Comparison of ENCODE assay signal across 8 cellular contexts in the genomic region with DNA sequence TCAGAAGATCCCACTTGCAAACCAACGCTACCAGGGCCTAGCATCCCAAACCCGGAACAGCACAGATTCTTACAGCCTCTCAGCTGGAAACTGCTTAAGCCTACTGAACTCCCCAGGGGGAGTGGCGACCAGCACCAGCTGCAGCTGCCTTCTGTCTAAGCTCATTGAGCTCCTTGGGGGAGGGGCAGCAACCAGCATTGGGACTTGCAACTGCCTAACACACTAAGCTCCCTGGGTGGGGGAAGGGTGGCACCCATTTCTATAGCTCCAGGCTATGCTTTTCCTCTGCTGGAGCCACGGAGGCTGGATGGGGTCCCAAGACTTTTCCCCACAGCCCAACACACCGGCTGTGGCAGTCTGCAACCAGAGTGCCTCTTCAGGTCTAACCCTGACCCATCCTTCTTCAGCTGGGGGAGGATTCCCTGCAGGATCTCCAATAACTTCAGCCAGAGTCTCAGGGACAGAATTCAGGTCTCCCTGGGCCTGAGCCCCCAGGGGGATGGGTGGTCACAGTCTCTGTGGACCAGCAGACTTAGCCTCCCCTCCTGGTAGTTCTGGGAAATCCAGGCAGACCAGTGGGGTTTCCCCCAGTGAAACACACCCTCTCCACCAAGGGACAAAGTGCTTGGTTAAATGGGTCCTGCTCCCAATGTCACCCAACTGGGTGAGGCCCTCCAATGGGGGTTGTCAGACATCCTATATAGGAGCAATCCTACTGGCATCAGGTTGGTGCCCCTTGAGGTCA. TPM values are rescaled to one million over a fixed set of nuclear protein-coding genes. Genes with fewer than 3 reads are reported as not detected.
DNase-seq lines count a peak whose midpoint lies in the region; ATAC-seq and TF ChIP-seq lines count a peak whose summit lies in the region.

No MANE protein-coding gene starts in this region.

- H3K27me3 ChIP-seq in GM06990 (replicated peaks; ENCODE audit: control insufficient read depth, insufficient read depth, low read length): no peaks in the 10 kb centered on the region
- H3K27me3 ChIP-seq in KMS-11 (ENCODE audit: insufficient read depth, low read depth): no peaks in the 10 kb centered on the region

- H3K9me3 Mint-ChIP-seq in immature natural killer cell: peaks cover 4 to 20% (median 14%) of the 10 kb centered on the region in 6 donors

- H3K27ac ChIP-seq in KMS-11 (peak overlapping the region; percentile 22), SK-N-MC (0 out of 2 replicates have a peak overlapping the region, but pooled peaks have one; percentile 2), caudate nucleus (ENCODE audit: low read depth, low read length) (no peak overlapping the region)

- peak; percentile 96 for ATAC-seq in GM21723 (IDR thresholded peaks at IDR 0.05; ENCODE audit: unreplicated experiment)

- H3K9me3 ChIP-seq in SK-N-MC (ENCODE audit: low read depth, low read length): 0 out of 2 replicates have a peak, but pooled peaks cover 2% of the 10 kb centered on the region

- no peaks in the 10 kb centered on the region for H3K79me2 ChIP-seq in KMS-11 (ENCODE audit: insufficient read depth, low read depth)

- peaks cover 18% of the 10 kb centered on the region for H3K4me1 ChIP-seq in KMS-11 (ENCODE audit: low read depth, poor library complexity, severe bottlenecking)

- peaks cover 0 to 6% (median 2%) of the 10 kb centered on the region in 3 donors for H3K27me3 Mint-ChIP-seq in immature natural killer cell (ENCODE audit: low read depth in 3 of 3)

- no peak overlapping the region for H3K27ac Mint-ChIP-seq in immature natural killer cell

- H3K36me3 ChIP-seq in GM06990 (ENCODE audit: control insufficient read depth, insufficient read depth, low read length) (no peaks in the 10 kb centered on the region), KMS-11 (ENCODE audit: insufficient read depth) (no peaks in the 10 kb centered on the region), SK-N-MC (ENCODE audit: insufficient read depth, low read length) (no peaks in the 10 kb centered on the region)

- H4K20me1 ChIP-seq in KMS-11 (ENCODE audit: insufficient read depth): no peaks in the 10 kb centered on the region

- H3K4me1 Mint-ChIP-seq in immature natural killer cell: no peaks in the 10 kb centered on the region

- peaks cover 8 to 45% (median 9%) of the 10 kb centered on the region in 3 donors for H3K36me3 Mint-ChIP-seq in immature natural killer cell

- TF ChIP-seq CTCF in GM06990 (IDR thresholded peaks at IDR 0.05; ENCODE audit: insufficient read depth, low read length, poor library complexity, severe bottlenecking) (no peak), KMS-11 (conservative IDR thresholded peaks at IDR 0.05; ENCODE audit: low read depth, low read length) (no peak)

- peak overlapping the region; percentile 36 for H3K4me2 ChIP-seq in KMS-11

- peak overlapping the region; percentile 39 for H2AFZ ChIP-seq in KMS-11 (ENCODE audit: low read depth)

- H3K4me3 ChIP-seq in GM06990 (replicated peaks; ENCODE audit: low read depth, low read length): no peak overlapping the region
- no peak overlapping the region for H3K4me3 ChIP-seq in KMS-11 (IDR thresholded peaks at IDR 0.05; ENCODE audit: insufficient read depth, low read depth, low read length)
- peak overlapping the region; percentile 50 for H3K4me3 ChIP-seq in SK-N-MC

- peak; percentile 55 for DNase-seq in GM06990 (ENCODE audit: extremely low read depth, insufficient read length)
- peak; percentile 88 for DNase-seq in SK-N-MC (ENCODE audit: low read depth, low spot score)
- no peak for DNase-seq in SIG-M5 (lab: John Stamatoyannopoulos, UW)
- no peak for DNase-seq in T1000 (lab: John Stamatoyannopoulos, UW)
- no peak for DNase-seq in immature natural killer cell
- no peak for DNase-seq in caudate nucleus (lab: John Stamatoyannopoulos, UW)

- no peak overlapping the region for H3K4me3 Mint-ChIP-seq in immature natural killer cell

- H3K9ac ChIP-seq in KMS-11 (peak overlapping the region; percentile 22; the same call in 1 of the 2 replicates), SK-N-MC (ENCODE audit: insufficient read length) (no peak overlapping the region)

RNA-seq across cellular contexts. Expression of a gene that starts 45.9 kb away (rescaled TPM):
- 100 to 1,000 TPM; 102 to 132 (median 117) TPM for polyA plus RNA-seq in immature natural killer cell

Comparison
In these comparisons a context has a peak if more than half of its experiments do, and no peak if none do; other contexts are left out.
1. DNase-seq: peak in GM06990 (single experiment) and SK-N-MC (single experiment); none in SIG-M5 (single experiment), T1000 (single experiment), immature natural killer cell (0 of 3) and caudate nucleus (0 of 61).